ENCODE assay signal across 14 cellular contexts in genomic region chr4:24924309-24924781, GRCh38. TPM values are rescaled to one million over a fixed set of nuclear protein-coding genes. Genes with fewer than 3 reads are reported as not detected.
DNase-seq lines count a peak whose midpoint lies in the region; ATAC-seq and TF ChIP-seq lines count a peak whose summit lies in the region.
"Had no signal": no experiment of that assay in that cellular context is flagged by ENCODE, and none has a peak within 500 bp of the region (broad histone marks: within the 10 kb centered on the region; RNA-seq: fewer than 3 reads in every experiment).

No MANE protein-coding gene starts in this region.

- TF ChIP-seq CTCF in epithelial cell of proximal tubule (conservative IDR thresholded peaks at IDR 0.05; ENCODE audit: low read depth, low read length) (no peak), osteoblast (IDR thresholded peaks at IDR 0.05; ENCODE audit: extremely low read depth, low read depth, low read length) (no peak), CD14-positive monocyte (IDR thresholded peaks at IDR 0.05) (no peak), mesothelial cell of epicardium (IDR thresholded peaks at IDR 0.05; ENCODE audit: unreplicated experiment) (no peak)

- peaks cover 37% of the 10 kb centered on the region for H3K4me1 Mint-ChIP-seq in CD14-positive monocyte
- H3K4me1 Mint-ChIP-seq in mesothelial cell of epicardium, result no peaks in the 10 kb centered on the region

- peak overlapping the region; percentile 78 for H3K27ac ChIP-seq in osteoblast (ENCODE audit: low read depth, low read length)
- H3K27ac ChIP-seq: cardiac muscle cell, esophagus squamous epithelium had no signal

- intact Hi-C loops in CD14-positive monocyte (cut with micrococcal nuclease), result no loop called here

- H3K27me3 Mint-ChIP-seq in CD14-positive monocyte (ENCODE audit: low read depth in 3 of 3), result peaks cover 0 to 4% (median 0%) of the 10 kb centered on the region in 3 donors
- H3K27me3 Mint-ChIP-seq in mesothelial cell of epicardium (ENCODE audit: low read depth), result peaks cover 19% of the 10 kb centered on the region

- H3K4me1 ChIP-seq in osteoblast (ENCODE audit: insufficient read depth, low read length), result peaks cover 19% of the 10 kb centered on the region

- H3K36me3 Mint-ChIP-seq in CD14-positive monocyte, result no peaks in the 10 kb centered on the region
- no peaks in the 10 kb centered on the region for H3K36me3 Mint-ChIP-seq in mesothelial cell of epicardium

- no peaks in the 10 kb centered on the region for H3K36me3 ChIP-seq in osteoblast (ENCODE audit: insufficient read depth, low read length)
- H3K36me3 ChIP-seq: cardiac muscle cell, esophagus squamous epithelium had no signal

- H3K9me3 ChIP-seq in osteoblast (ENCODE audit: low read depth, low read length), result peaks cover 4% of the 10 kb centered on the region

- H3K27ac Mint-ChIP-seq in CD14-positive monocyte (no peak overlapping the region), mesothelial cell of epicardium (no peak overlapping the region)

- peaks cover 0 to 13% (median 6%) of the 10 kb centered on the region in 7 donors for H3K9me3 Mint-ChIP-seq in CD14-positive monocyte
- H3K9me3 Mint-ChIP-seq in mesothelial cell of epicardium, result peaks cover 20% of the 10 kb centered on the region

- H3K4me2 ChIP-seq in osteoblast (ENCODE audit: insufficient read depth, low read length), result peak overlapping the region; percentile 59

- H3K4me3 ChIP-seq in epithelial cell of proximal tubule (ENCODE audit: low read depth, low read length) (no peak overlapping the region), osteoblast (ENCODE audit: insufficient read depth, low read length) (no peak overlapping the region)
- H3K4me3 ChIP-seq: cardiac muscle cell, esophagus squamous epithelium had no signal

- H3K79me2 ChIP-seq in osteoblast (ENCODE audit: insufficient read depth, low read length), result no peaks in the 10 kb centered on the region

- DNase-seq in COLO829 (ENCODE audit: low spot score) (peak; percentile 31), RKO (ENCODE audit: low spot score) (peak; percentile 40), epithelial cell of proximal tubule (ENCODE audit: low read depth) (peak; percentile 99), osteoblast (ENCODE audit: insufficient read length, low spot score, missing footprints) (peak; percentile 90), NCI-H1930 (lab: John Stamatoyannopoulos, UW) (no peak), CD14-positive monocyte (ENCODE audit: low spot score) (no peak), mesothelial cell of epicardium (ENCODE audit: low spot score in 2 of 2, unreplicated experiment in 2 of 2) (no peak)
- DNase-seq: esophagus squamous epithelium, left cardiac atrium, NCI-H1694 treated with DMSO at 0.1 percent for 48 hours had no signal

- H2AFZ ChIP-seq in osteoblast (ENCODE audit: low read length), result no peak overlapping the region

- H3K4me3 Mint-ChIP-seq in CD14-positive monocyte (no peak overlapping the region), mesothelial cell of epicardium (no peak overlapping the region)

- no peaks in the 10 kb centered on the region for H4K20me1 ChIP-seq in osteoblast (ENCODE audit: insufficient read depth, low read length)

- peaks cover 17% of the 10 kb centered on the region for H3K27me3 ChIP-seq in osteoblast (ENCODE audit: insufficient read depth, low read length)
- H3K27me3 ChIP-seq: cardiac muscle cell had no signal

- ATAC-seq in HG03354 (IDR thresholded peaks at IDR 0.05; ENCODE audit: poor library complexity, severe bottlenecking, unreplicated experiment), result no peak
- ATAC-seq: HCT116, HepG2 had no signal

RNA-seq across cellular contexts. Expression of gene CCDC149, which starts 11.5 kb away (rescaled TPM):
- 2.6 and 2.8 TPM in 2 replicates for total RNA-seq in epithelial cell of proximal tubule
- total RNA-seq in osteoblast, result 12.3 and 14.7 TPM in 2 replicates
- polyA plus RNA-seq in CD14-positive monocyte, result 10 to 100 TPM in 1 of 2 donors, 1 to 10 TPM in 1; 5.5 to 14.9 TPM
- total RNA-seq in mesothelial cell of epicardium, result 15.3 to 17.6 TPM (median 16.2 TPM) in 3 replicates

Comparison
In these comparisons a context has a peak if more than half of its experiments do, and no peak if none do; other contexts are left out.
1. DNase-seq: peak in COLO829 (single experiment), RKO (single experiment), epithelial cell of proximal tubule (single experiment) and osteoblast (single experiment); none in NCI-H1930 (0 of 2), CD14-positive monocyte (single experiment) and mesothelial cell of epicardium (0 of 2).